ENCODE assay signal across 15 cellular contexts in the genomic region with DNA sequence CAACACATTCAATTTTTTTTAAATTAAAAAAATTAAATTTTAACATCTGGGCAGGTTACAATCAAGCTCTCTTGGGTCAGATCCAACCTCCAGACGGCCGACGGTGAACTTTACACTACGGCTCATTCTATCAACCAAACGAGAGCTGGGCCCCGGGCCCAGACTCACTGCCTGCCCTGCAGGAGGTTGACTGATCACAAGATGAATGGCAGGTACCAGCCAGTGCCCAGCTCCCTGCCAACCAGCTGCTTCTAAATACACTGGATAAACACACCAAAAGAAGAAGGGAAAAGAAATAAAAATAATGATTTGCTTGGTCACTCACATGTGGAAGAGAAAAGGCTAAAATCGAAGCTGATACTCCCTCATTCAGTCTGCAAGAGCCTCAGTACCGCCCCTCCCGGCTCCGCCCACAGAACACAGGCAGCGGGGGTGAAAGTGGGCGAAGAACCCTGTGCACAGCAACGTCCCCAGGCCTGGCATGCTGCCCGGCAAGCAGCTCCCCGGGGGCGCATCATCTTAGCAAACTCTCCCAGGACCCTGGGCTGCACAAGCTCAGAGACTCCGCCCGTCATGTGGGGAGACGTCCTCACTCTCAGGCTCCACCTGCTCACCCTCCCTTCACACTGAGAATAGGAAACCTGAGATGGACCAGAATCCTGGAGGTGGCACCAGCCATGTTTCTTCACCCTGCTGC.
DNase-seq lines count a peak whose midpoint lies in the region; ATAC-seq and TF ChIP-seq lines count a peak whose summit lies in the region.
"Had no signal": no experiment of that assay in that cellular context is flagged by ENCODE, and none has a peak within 500 bp of the region (broad histone marks: within the 10 kb centered on the region; RNA-seq: fewer than 3 reads in every experiment).

No MANE protein-coding gene starts in this region.

- H3F3A ChIP-seq in GM23338 (replicated peaks; ENCODE audit: low read depth), result no peaks in the 10 kb centered on the region

- H3K4me2 ChIP-seq in GM23338, result no peak overlapping the region

- peaks cover 5% of the 10 kb centered on the region; the same call in 1 of the 2 replicates for H4K20me1 ChIP-seq in GM23338 (replicated peaks; ENCODE audit: insufficient read depth)

- peaks cover 23% of the 10 kb centered on the region for H3K9me3 Mint-ChIP-seq in GM23338

- TF ChIP-seq POLR2A in erythroblast (IDR thresholded peaks at IDR 0.05; ENCODE audit: low read length), result no peak

- no peaks in the 10 kb centered on the region for H3K36me3 ChIP-seq in GM23338 (ENCODE audit: insufficient read depth)
- H3K36me3 ChIP-seq: colonic mucosa, HAP-1 had no signal

- TF ChIP-seq CTCF in GM23338 (conservative IDR thresholded peaks at IDR 0.05; ENCODE audit: low read depth in 2 of 2) (no peak), foreskin keratinocyte (conservative IDR thresholded peaks at IDR 0.05) (no peak)

- H3K27ac ChIP-seq in GM23338 (ENCODE audit: low read depth) (no peak overlapping the region), foreskin keratinocyte (no peak overlapping the region)
- H3K27ac ChIP-seq: colonic mucosa, epithelial cell of prostate had no signal

- H2AFZ ChIP-seq in GM23338, result no peak overlapping the region

- ATAC-seq in GM23338 (peak; percentile 66), left lobe of liver (peak; percentile 98), foreskin keratinocyte (no peak), HG02610 (IDR thresholded peaks at IDR 0.05; ENCODE audit: unreplicated experiment) (no peak)
- ATAC-seq in stimulated activated naive CD8-positive, alpha-beta T cell treated with anti-CD3 and anti-CD28 coated beads, Interleukin-15, Interleukin-2, amounts not matched to agents 100 U/mL and 50 U/mL, for 24 hours, result no peak

- no peak overlapping the region for H3K4me3 ChIP-seq in GM23338
- H3K4me3 ChIP-seq: colonic mucosa, HAP-1 had no signal

- no peak overlapping the region for H3K4me3 Mint-ChIP-seq in GM23338
- H3K4me3 Mint-ChIP-seq: activated B cell treated with CpG ODN at 0.5 μM for 24 hours had no signal

- peaks cover 62% of the 10 kb centered on the region for H3K36me3 Mint-ChIP-seq in GM23338 (ENCODE audit: low read depth)

- H3K27ac Mint-ChIP-seq in GM23338, result no peak overlapping the region
- H3K27ac Mint-ChIP-seq: activated B cell treated with CpG ODN at 0.5 μM for 24 hours had no signal

- no peaks in the 10 kb centered on the region for H3K79me2 ChIP-seq in GM23338 (replicated peaks; ENCODE audit: insufficient read depth)

- H3K27me3 ChIP-seq in GM23338 (ENCODE audit: insufficient read depth), result no peaks in the 10 kb centered on the region
- no peaks in the 10 kb centered on the region for H3K27me3 ChIP-seq in foreskin keratinocyte
- H3K27me3 ChIP-seq: colonic mucosa had no signal

- H3K27me3 Mint-ChIP-seq in GM23338 (ENCODE audit: insufficient read depth, low read depth, poor library complexity), result peaks cover 4% of the 10 kb centered on the region

- H3K4me1 Mint-ChIP-seq in GM23338, result no peaks in the 10 kb centered on the region; the same call in 2 of the 3 replicates
- H3K4me1 Mint-ChIP-seq: activated B cell treated with CpG ODN at 0.5 μM for 24 hours had no signal

- H3K9me2 ChIP-seq in GM23338 (ENCODE audit: insufficient read depth), result no peaks in the 10 kb centered on the region

- no peaks in the 10 kb centered on the region for H3K4me1 ChIP-seq in GM23338 (ENCODE audit: insufficient read depth)
- H3K4me1 ChIP-seq in foreskin keratinocyte, result no peaks in the 10 kb centered on the region
- H3K4me1 ChIP-seq: colonic mucosa, HAP-1 had no signal

- DNase-seq in GM23338 (ENCODE audit: low spot score) (peak; percentile 16), NCI-H1694 (lab: John Stamatoyannopoulos, UW) (peak; percentile 55), NCI-H446 treated with DMSO at 0.1 percent for 48 hours (lab: John Stamatoyannopoulos, UW) (peak; percentile 39), left lobe of liver (ENCODE audit: low spot score) (peak; percentile 86), erythroblast (lab: John Stamatoyannopoulos, UW) (no peak), foreskin keratinocyte (no peak)
- no peak for DNase-seq in stimulated activated naive CD8-positive, alpha-beta T cell treated with anti-CD3 and anti-CD28 coated beads, Interleukin-15, Interleukin-2, amounts not matched to agents 100 U/mL and 50 U/mL, for 24 hours
- DNase-seq: activated B cell treated with CpG ODN at 0.5 μM for 24 hours; activated effector memory CD4-positive, alpha-beta T cell treated with anti-CD3 and anti-CD28 coated beads, Interleukin-2, amount 50 U/mL, for 16 hours; AML-193; colonic mucosa; KG1 had no signal

TF ChIP-seq in GM23338, 12 proteins besides CTCF, POLR2A, EP300 and RAD21 (continues in another document):
- TF ChIP-seq EZH2phosphoT487 (IDR thresholded peaks at IDR 0.05; ENCODE audit: unreplicated experiment), result no peak
- no peak for TF ChIP-seq ZNF331 (CRISPR knock-in tag; IDR thresholded peaks at IDR 0.05; ENCODE audit: low read depth)
- no peak for TF ChIP-seq POLR2AphosphoS5 (IDR thresholded peaks at IDR 0.05; ENCODE audit: low read depth)
- TF ChIP-seq CREB1 (CRISPR knock-in tag; IDR thresholded peaks at IDR 0.05; ENCODE audit: low read depth), result no peak
- no peak for TF ChIP-seq STAT1 (IDR thresholded peaks at IDR 0.05; ENCODE audit: unreplicated experiment)
- TF ChIP-seq JUNB (IDR thresholded peaks at IDR 0.05; ENCODE audit: unreplicated experiment), result no peak
- TF ChIP-seq, protein P1, sequence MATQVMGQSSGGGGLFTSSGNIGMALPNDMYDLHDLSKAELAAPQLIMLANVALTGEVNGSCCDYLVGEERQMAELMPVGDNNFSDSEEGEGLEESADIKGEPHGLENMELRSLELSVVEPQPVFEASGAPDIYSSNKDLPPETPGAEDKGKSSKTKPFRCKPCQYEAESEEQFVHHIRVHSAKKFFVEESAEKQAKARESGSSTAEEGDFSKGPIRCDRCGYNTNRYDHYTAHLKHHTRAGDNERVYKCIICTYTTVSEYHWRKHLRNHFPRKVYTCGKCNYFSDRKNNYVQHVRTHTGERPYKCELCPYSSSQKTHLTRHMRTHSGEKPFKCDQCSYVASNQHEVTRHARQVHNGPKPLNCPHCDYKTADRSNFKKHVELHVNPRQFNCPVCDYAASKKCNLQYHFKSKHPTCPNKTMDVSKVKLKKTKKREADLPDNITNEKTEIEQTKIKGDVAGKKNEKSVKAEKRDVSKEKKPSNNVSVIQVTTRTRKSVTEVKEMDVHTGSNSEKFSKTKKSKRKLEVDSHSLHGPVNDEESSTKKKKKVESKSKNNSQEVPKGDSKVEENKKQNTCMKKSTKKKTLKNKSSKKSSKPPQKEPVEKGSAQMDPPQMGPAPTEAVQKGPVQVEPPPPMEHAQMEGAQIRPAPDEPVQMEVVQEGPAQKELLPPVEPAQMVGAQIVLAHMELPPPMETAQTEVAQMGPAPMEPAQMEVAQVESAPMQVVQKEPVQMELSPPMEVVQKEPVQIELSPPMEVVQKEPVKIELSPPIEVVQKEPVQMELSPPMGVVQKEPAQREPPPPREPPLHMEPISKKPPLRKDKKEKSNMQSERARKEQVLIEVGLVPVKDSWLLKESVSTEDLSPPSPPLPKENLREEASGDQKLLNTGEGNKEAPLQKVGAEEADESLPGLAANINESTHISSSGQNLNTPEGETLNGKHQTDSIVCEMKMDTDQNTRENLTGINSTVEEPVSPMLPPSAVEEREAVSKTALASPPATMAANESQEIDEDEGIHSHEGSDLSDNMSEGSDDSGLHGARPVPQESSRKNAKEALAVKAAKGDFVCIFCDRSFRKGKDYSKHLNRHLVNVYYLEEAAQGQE (IDR thresholded peaks at IDR 0.05; ENCODE audit: unreplicated experiment), result no peak

Comparison
In these comparisons a context has a peak if more than half of its experiments do, and no peak if none do; other contexts are left out.
1. ATAC-seq: peak in GM23338 (single experiment) and left lobe of liver (single experiment); none in foreskin keratinocyte (single experiment), HG02610 (single experiment) and stimulated activated naive CD8-positive, alpha-beta T cell treated with anti-CD3 and anti-CD28 coated beads, Interleukin-15, Interleukin-2, amounts not matched to agents 100 U/mL and 50 U/mL, for 24 hours (single experiment).
2. DNase-seq: peak in GM23338 (single experiment), NCI-H1694 (single experiment), NCI-H446 treated with DMSO at 0.1 percent for 48 hours (single experiment) and left lobe of liver (single experiment); none in erythroblast (0 of 2), foreskin keratinocyte (0 of 2) and stimulated activated naive CD8-positive, alpha-beta T cell treated with anti-CD3 and anti-CD28 coated beads, Interleukin-15, Interleukin-2, amounts not matched to agents 100 U/mL and 50 U/mL, for 24 hours (single experiment).